Comparison of ENCODE assay signal across 31 cellular contexts in genomic region chr9:125767349-125767748, GRCh38. TPM values are rescaled to one million over a fixed set of nuclear protein-coding genes. Genes with fewer than 3 reads are reported as not detected.
DNase-seq lines count a peak whose midpoint lies in the region; ATAC-seq lines count a peak whose summit lies in the region.
"Had no signal": no experiment of that assay in that cellular context is flagged by ENCODE, and none has a peak within 500 bp of the region (broad histone marks: within the 10 kb centered on the region; RNA-seq: fewer than 3 reads in every experiment).

No MANE protein-coding gene starts in this region.

- H3K27me3 Mint-ChIP-seq in T-helper 17 cell, result no peaks in the 10 kb centered on the region
- H3K27me3 Mint-ChIP-seq: activated CD4-positive, alpha-beta T cell treated with anti-CD3 and anti-CD28 coated beads for 36 hours; activated CD8-positive, alpha-beta T cell treated with anti-CD3 and anti-CD28 coated beads for 36 hours; stimulated activated naive B cell treated with anti-CD40 and anti-IgM and Interleukin-4, amounts not matched to agents 10 μg/mL and 1 μg/mL and 100 μg/mL, for 72 hours had no signal

- peaks cover 5% of the 10 kb centered on the region for H3K4me1 Mint-ChIP-seq in T-helper 17 cell

- no peak overlapping the region for H3K4me3 Mint-ChIP-seq in T-helper 17 cell
- H3K4me3 Mint-ChIP-seq: activated CD4-positive, alpha-beta T cell treated with anti-CD3 and anti-CD28 coated beads for 36 hours; activated CD8-positive, alpha-beta T cell treated with anti-CD3 and anti-CD28 coated beads for 36 hours; activated T-helper 1 cell treated with anti-CD3 and anti-CD28 coated beads, Interleukin-12 subunit alpha, Interleukin-12 subunit beta, Interleukin-2, Interleukin-4 antibody, amounts not matched to agents 30 ng/mL and 10 ng/mL and 1 ng/mL, durations not matched to agents 14 hours and 24 hours and 36 hours; neural crest cell; stimulated activated naive B cell treated with anti-CD40 and anti-IgM and Interleukin-4, amounts not matched to agents 10 μg/mL and 1 μg/mL and 100 μg/mL, for 72 hours had no signal

- peaks cover 2% of the 10 kb centered on the region for H3K36me3 Mint-ChIP-seq in T-helper 17 cell (ENCODE audit: low read depth)

- ATAC-seq in GM18867 (IDR thresholded peaks at IDR 0.05; ENCODE audit: unreplicated experiment), result peak; percentile 56
- peak; percentile 76 for ATAC-seq in GM21619 (IDR thresholded peaks at IDR 0.05; ENCODE audit: unreplicated experiment)
- ATAC-seq in HG03354 (IDR thresholded peaks at IDR 0.05; ENCODE audit: poor library complexity, severe bottlenecking, unreplicated experiment), result peak; percentile 54
- ATAC-seq in T-helper 17 cell, result no peak
- ATAC-seq: activated CD4-positive, alpha-beta T cell treated with anti-CD3 and anti-CD28 coated beads for 36 hours; activated CD8-positive, alpha-beta T cell treated with anti-CD3 and anti-CD28 coated beads for 36 hours; body of pancreas; left lung; Panc1; pancreas had no signal

- H3K27ac Mint-ChIP-seq in T-helper 17 cell, result no peak overlapping the region
- H3K27ac Mint-ChIP-seq: activated CD4-positive, alpha-beta T cell treated with anti-CD3 and anti-CD28 coated beads for 36 hours; activated CD8-positive, alpha-beta T cell treated with anti-CD3 and anti-CD28 coated beads for 36 hours; activated T-helper 1 cell treated with anti-CD3 and anti-CD28 coated beads, Interleukin-12 subunit alpha, Interleukin-12 subunit beta, Interleukin-2, Interleukin-4 antibody, amounts not matched to agents 30 ng/mL and 10 ng/mL and 1 ng/mL, durations not matched to agents 14 hours and 24 hours and 36 hours; stimulated activated naive B cell treated with anti-CD40 and anti-IgM and Interleukin-4, amounts not matched to agents 10 μg/mL and 1 μg/mL and 100 μg/mL, for 72 hours had no signal

- H3K9me3 ChIP-seq in T-helper 17 cell (ENCODE audit: control insufficient read depth, low read length, poor library complexity, severe bottlenecking), result no peaks in the 10 kb centered on the region
- H3K9me3 ChIP-seq: body of pancreas, left lung, MG63, pancreas had no signal

- DNase-seq in NCI-H510A treated with DMSO at 0.1 percent for 48 hours (lab: John Stamatoyannopoulos, UW), result no peak
- no peak for DNase-seq in NCI-H1436 (lab: John Stamatoyannopoulos, UW)
- no peak for DNase-seq in T-helper 17 cell
- DNase-seq in UCSD-AML1 (lab: John Stamatoyannopoulos, UW; ENCODE audit: unreplicated experiment), result no peak
- DNase-seq: activated CD4-positive, alpha-beta T cell treated with anti-CD3 and anti-CD28 coated beads for 36 hours; activated CD8-positive, alpha-beta memory T cell treated with anti-CD3 and anti-CD28 coated beads, Interleukin-2, amount 50 U/mL, for 48 hours; activated CD8-positive, alpha-beta T cell treated with anti-CD3 and anti-CD28 coated beads for 36 hours; activated naive CD4-positive, alpha-beta T cell treated with anti-CD3 and anti-CD28 coated beads, Interleukin-2, amount 50 U/mL, for 16 hours; body of pancreas; C1 segment of cervical spinal cord; cerebellar nuclear complex; dermis blood vessel endothelial cell; DMS153; foreskin fibroblast; head of caudate nucleus; left lung; mesendoderm; MG63; NCI-H226; NCI-H748 treated with DMSO at 0.1 percent for 48 hours; pancreas; SHP77; stimulated activated naive B cell treated with anti-CD40 and anti-IgM and Interleukin-4, amounts not matched to agents 10 μg/mL and 1 μg/mL and 100 μg/mL, for 72 hours; substantia nigra; trophoblast cell had no signal

RNA-seq across cellular contexts. Expression of gene PBX3, which starts 20.2 kb away (rescaled TPM):
- 10 to 100 TPM; 15.5 to 18.6 TPM for total RNA-seq in T-helper 17 cell
